8 cellular contexts compared by ENCODE assay signal in genomic region chr18:50280707-50281294, GRCh38. TPM values are rescaled to one million over a fixed set of nuclear protein-coding genes. Genes with fewer than 3 reads are reported as not detected.
DNase-seq lines count a peak whose midpoint lies in the region; ATAC-seq, FAIRE-seq and TF ChIP-seq lines count a peak whose summit lies in the region.

No MANE protein-coding gene starts in this region.

- peaks cover 27% of the 10 kb centered on the region for H3K79me2 ChIP-seq in HepG2 (ENCODE audit: insufficient read depth, low read length)

- H3K9me3 ChIP-seq in ascending aorta (no peaks in the 10 kb centered on the region), HepG2 (ENCODE audit: low read length) (no peaks in the 10 kb centered on the region), thoracic aorta (no peaks in the 10 kb centered on the region)

- peak overlapping the region; percentile 71 to 93 for H3K4me3 ChIP-seq in ascending aorta
- H3K4me3 ChIP-seq in HepG2 (replicated peaks in 1 of 3; ENCODE audit: insufficient read depth in 1 of 3, low read depth in 2 of 3, low read length in 3 of 3) = peak overlapping the region; percentile 83 to 100 (median 88)
- H3K4me3 ChIP-seq in thoracic aorta = peak overlapping the region; percentile 90

- WGBS in HepG2 (ENCODE audit: low lambda C conversion rate) = under 1% methylated on average over 16 of the region's 16 CpGs

- H3K4me3 Mint-ChIP-seq in activated CD4-positive, alpha-beta T cell treated with anti-CD3 and anti-CD28 coated beads, Interleukin-2, amount 10 ng/mL, durations not matched to agents 7 days and 5 days = peak overlapping the region; percentile 97

- no peaks in the 10 kb centered on the region for H4K20me1 ChIP-seq in HepG2 (ENCODE audit: insufficient read depth, low read length)

- no peaks in the 10 kb centered on the region for H3K27me3 Mint-ChIP-seq in activated CD4-positive, alpha-beta T cell treated with anti-CD3 and anti-CD28 coated beads, Interleukin-2, amount 10 ng/mL, durations not matched to agents 7 days and 5 days

- peak overlapping the region; percentile 91 for H3K9ac ChIP-seq in HepG2 (ENCODE audit: insufficient read depth, low read depth, low read length)

- H3K4me1 Mint-ChIP-seq in activated CD4-positive, alpha-beta T cell treated with anti-CD3 and anti-CD28 coated beads, Interleukin-2, amount 10 ng/mL, durations not matched to agents 7 days and 5 days = peaks cover 45% of the 10 kb centered on the region

- TF ChIP-seq RAD21 in HepG2 (CRISPR knock-in tag; IDR thresholded peaks at IDR 0.05) = no peak

- ATAC-seq in HepG2 (no peak), thoracic aorta (ENCODE audit: insufficient number of reproducible peaks, low FRiP score, low read depth) (no peak), GM19395 (IDR thresholded peaks at IDR 0.05; ENCODE audit: unreplicated experiment) (no peak)

- POLR2A ChIA-PET in activated CD4-positive, alpha-beta T cell treated with anti-CD3 and anti-CD28 coated beads, Interleukin-2, amount 10 ng/mL, durations not matched to agents 7 days and 5 days (lab: Charles Lee) = interaction anchor here (0.6 to 0.8 kb wide), 2 partner anchors 76 to 471 kb away, joined by 3 to 5 read pairs; no protein-coding TSS in a partner anchor
- POLR2A ChIA-PET in HepG2 (lab: Yijun Ruan, JAX) = interaction anchor here (1.0 to 1.5 kb wide), 6 partner anchors 8 to 93 kb away, joined by 4 to 15 read pairs (median 8); partner anchors contain the start of genes CFAP53 and SKA1

- no peak for TF ChIP-seq POLR2A in HepG2 (IDR thresholded peaks at IDR 0.05; ENCODE audit: insufficient read depth in 1 of 2, low read depth in 2 of 2, low read length in 2 of 2)

- no peaks in the 10 kb centered on the region for H3K9me3 Mint-ChIP-seq in activated CD4-positive, alpha-beta T cell treated with anti-CD3 and anti-CD28 coated beads, Interleukin-2, amount 10 ng/mL, durations not matched to agents 7 days and 5 days

- in situ Hi-C loops in HepG2 (cut with HindIII; ENCODE audit: extremely low pct_ligation_motif_present, low pct_unique_long_range_greater_than_20kb) = loop anchor here (10.0 kb wide), 1 partner anchor 144 kb away; no protein-coding TSS in a partner anchor

- CTCF ChIA-PET in activated CD4-positive, alpha-beta T cell treated with anti-CD3 and anti-CD28 coated beads, Interleukin-2, amount 10 ng/mL, durations not matched to agents 7 days and 5 days (lab: Charles Lee) = interaction anchor here (0.6 to 4.1 kb wide), 7 partner anchors 12 to 76 kb away, joined by 3 to 18 read pairs (median 4); partner anchors contain the start of gene CFAP53
- CTCF ChIA-PET in HepG2 (lab: Yijun Ruan, JAX; ENCODE audit: low intra/inter-chr PET ratio, low total read pairs) = no interaction called here

- H3K36me3 ChIP-seq in ascending aorta (peaks cover 38 to 53% of the 10 kb centered on the region in 2 donors), HepG2 (replicated peaks in 1 of 2; ENCODE audit: control insufficient read depth in 1 of 2, insufficient read depth in 2 of 2, low read length in 2 of 2) (peaks cover 21 to 42% of the 10 kb centered on the region in 2 experiments; a peak in 4 of 5 replicates), thoracic aorta (peaks cover 29% of the 10 kb centered on the region)

- intact Hi-C loops in ascending aorta (cut with DNase I) = loop anchor here (1.0 to 10.0 kb wide), 8 partner anchors 14 to 916 kb away; partner anchors contain the start of genes ACAA2, C18orf32, CFAP53 and ME2
- intact Hi-C loops in HepG2 (cut with micrococcal nuclease; ENCODE audit: unreplicated experiment) = loop anchor here (1.0 kb wide), 1 partner anchor 14 kb away; the partner anchor contains the start of gene CFAP53

- no peak for TF ChIP-seq EP300 in HepG2 (IDR thresholded peaks at IDR 0.05; ENCODE audit: low read depth in 2 of 2, low read length in 2 of 2)
- TF ChIP-seq EP300 in HepG2 (CRISPR knock-in tag; IDR thresholded peaks at IDR 0.05; ENCODE audit: borderline replicate concordance) = no peak

- H3K27ac ChIP-seq in ascending aorta (peak overlapping the region; percentile 92 to 97), HepG2 (ENCODE audit: extremely low read length, insufficient read depth, low read length) (peak overlapping the region; percentile 70), thoracic aorta (peak overlapping the region; percentile 77 to 90)

- peak overlapping the region; percentile 28 for H2AFZ ChIP-seq in HepG2 (ENCODE audit: low read length)

- peak overlapping the region; percentile 95 for H3K27ac Mint-ChIP-seq in activated CD4-positive, alpha-beta T cell treated with anti-CD3 and anti-CD28 coated beads, Interleukin-2, amount 10 ng/mL, durations not matched to agents 7 days and 5 days

- H3K36me3 Mint-ChIP-seq in activated CD4-positive, alpha-beta T cell treated with anti-CD3 and anti-CD28 coated beads, Interleukin-2, amount 10 ng/mL, durations not matched to agents 7 days and 5 days (ENCODE audit: low read depth) = peaks cover 61% of the 10 kb centered on the region

- FAIRE-seq in HepG2 (lab: Jason Lieb, UNC) = no peak

- H3K27me3 ChIP-seq in ascending aorta (no peaks in the 10 kb centered on the region), HepG2 (ENCODE audit: control insufficient read depth in 1 of 2, insufficient read depth in 2 of 2, low read length in 2 of 2) (no peaks in the 10 kb centered on the region; a peak in 1 of 5 replicates), thoracic aorta (replicated peaks; ENCODE audit: insufficient read depth) (no peaks in the 10 kb centered on the region)

- no TSS peak for BruUV-seq in HepG2 (replicated peaks; lab: Mats Ljungman, UMichigan)

- TF ChIP-seq CTCF in ascending aorta (IDR thresholded peaks at IDR 0.05) (no peak), HepG2 (CRISPR knock-in tag; IDR thresholded peaks at IDR 0.05) (no peak), thoracic aorta (IDR thresholded peaks at IDR 0.05) (no peak)

- no peak for DNase-seq in activated CD4-positive, alpha-beta T cell treated with anti-CD3 and anti-CD28 coated beads, Interleukin-2, amount 10 ng/mL, durations not matched to agents 7 days and 5 days
- DNase-seq in activated CD4-positive, alpha-beta T cell treated with anti-CD3 and anti-CD28 coated beads, Interleukin-2, amount 50 U/mL, for 1 hour = no peak
- no peak for DNase-seq in ascending aorta (ENCODE audit: low spot score in 2 of 2)
- DNase-seq in HepG2 (ENCODE audit: low spot score) = no peak
- no peak for DNase-seq in thoracic aorta (ENCODE audit: low spot score)
- DNase-seq in stimulated activated CD4-positive, alpha-beta T cell treated with anti-CD3 and anti-CD28 coated beads, Interleukin-12 subunit alpha, Interleukin-12 subunit beta, amount 100 ng/mL, for 4 hours = no peak
- no peak for DNase-seq in effector CD8-positive, alpha-beta T cell (lab: John Stamatoyannopoulos, UW)

- peak overlapping the region; percentile 92 for H3K4me2 ChIP-seq in HepG2 (ENCODE audit: low read depth, low read length)

- H3K4me1 ChIP-seq in ascending aorta = peaks cover 3 to 23% of the 10 kb centered on the region in 2 donors
- H3K4me1 ChIP-seq in HepG2 (ENCODE audit: insufficient read depth, low read length) = peaks cover 24% of the 10 kb centered on the region
- H3K4me1 ChIP-seq in thoracic aorta (ENCODE audit: control insufficient read depth in 1 of 2, low read depth in 2 of 2) = peaks cover 13 to 29% of the 10 kb centered on the region in 2 donors

RNA-seq across cellular contexts. Expression of gene MBD1, which starts 0.5 kb away (rescaled TPM):
- total RNA-seq in activated CD4-positive, alpha-beta T cell treated with anti-CD3 and anti-CD28 coated beads, Interleukin-2, amount 10 ng/mL, durations not matched to agents 7 days and 5 days = 10 to 100 TPM; 91.6 to 96.2 TPM
- 53.4 TPM for total RNA-seq in ascending aorta
- 15.2 and 25.5 TPM in 2 replicates for total RNA-seq in HepG2 (2016; rRNA removed; fragmentation: Illumina TruSeq; extraction: Trizol)
- 5.6 and 7.6 TPM in 2 replicates for total RNA-seq in HepG2 (2016; cell fraction: cytosol; rRNA removed; fragmentation: Illumina TruSeq; extraction: Trizol; ENCODE audit: low read depth)
- 13.1 and 25.2 TPM in 2 replicates for total RNA-seq in HepG2 (2016; cell fraction: insoluble cytoplasmic fraction; rRNA removed; fragmentation: Illumina TruSeq; extraction: Trizol)
- total RNA-seq in HepG2 (2016; cell fraction: membrane; rRNA removed; fragmentation: Illumina TruSeq; extraction: Trizol) = 13.7 and 14.8 TPM in 2 replicates
- 34.3 TPM in 2 replicates for total RNA-seq in HepG2 (2016; cell fraction: nucleus; rRNA removed; fragmentation: Illumina TruSeq; extraction: Trizol)
- 28.6 and 31.3 TPM in 2 replicates for polyA plus RNA-seq in HepG2 (2011; rRNA removed)
- 16.1 and 23.4 TPM in 2 replicates for polyA plus RNA-seq in HepG2 (2011; cell fraction: cytosol; rRNA removed)
- 145 and 153 TPM in 2 replicates for polyA plus RNA-seq in HepG2 (2011; cell fraction: nucleus; rRNA removed)
- 15.5 and 18.8 TPM in 2 replicates for polyA plus RNA-seq in HepG2 (2012)
- 4.3 and 4.6 TPM in 2 replicates for polyA plus RNA-seq in HepG2 (2016; cell fraction: cytosol; fragmentation: Illumina TruSeq; extraction: Trizol; ENCODE audit: low read depth)
- 15.4 and 19.3 TPM in 2 replicates for polyA plus RNA-seq in HepG2 (2016; cell fraction: insoluble cytoplasmic fraction; fragmentation: Illumina TruSeq; extraction: Trizol; ENCODE audit: low read depth)
- polyA plus RNA-seq in HepG2 (2016; cell fraction: membrane; fragmentation: Illumina TruSeq; extraction: Trizol; ENCODE audit: low read depth) = 8.7 and 8.9 TPM in 2 replicates
- polyA plus RNA-seq in HepG2 (2016; cell fraction: nucleus; fragmentation: Illumina TruSeq; extraction: Trizol; ENCODE audit: insufficient read depth, low read depth) = 54.5 and 56.4 TPM in 2 replicates
- polyA minus RNA-seq in HepG2 (2011; rRNA and poly(A)+ RNA removed; ENCODE audit: low replicate concordance) = 45.6 and 63.7 TPM in 2 replicates
- 12.0 and 13.2 TPM in 2 replicates for polyA minus RNA-seq in HepG2 (2011; cell fraction: cytosol; rRNA and poly(A)+ RNA removed)
- 56.3 and 64.5 TPM in 2 replicates for polyA minus RNA-seq in HepG2 (2011; cell fraction: nucleus; rRNA and poly(A)+ RNA removed)
- total RNA-seq in thoracic aorta = 100 to 1,000 TPM; 103 to 107 TPM

RNA-seq across cellular contexts. Expression of gene CXXC1, which starts 6.7 kb away (rescaled TPM):
- total RNA-seq in activated CD4-positive, alpha-beta T cell treated with anti-CD3 and anti-CD28 coated beads, Interleukin-2, amount 10 ng/mL, durations not matched to agents 7 days and 5 days = 100 to 1,000 TPM; 125 to 139 TPM
- total RNA-seq in ascending aorta = 171 TPM
- 29.8 and 32.9 TPM in 2 replicates for total RNA-seq in HepG2 (2016; rRNA removed; fragmentation: Illumina TruSeq; extraction: Trizol)
- 5.2 and 6.1 TPM in 2 replicates for total RNA-seq in HepG2 (2016; cell fraction: cytosol; rRNA removed; fragmentation: Illumina TruSeq; extraction: Trizol; ENCODE audit: low read depth)
- 27.2 and 40.8 TPM in 2 replicates for total RNA-seq in HepG2 (2016; cell fraction: insoluble cytoplasmic fraction; rRNA removed; fragmentation: Illumina TruSeq; extraction: Trizol)
- total RNA-seq in HepG2 (2016; cell fraction: membrane; rRNA removed; fragmentation: Illumina TruSeq; extraction: Trizol) = 16.4 and 17.8 TPM in 2 replicates
- 26.0 and 29.7 TPM in 2 replicates for total RNA-seq in HepG2 (2016; cell fraction: nucleus; rRNA removed; fragmentation: Illumina TruSeq; extraction: Trizol)
- polyA plus RNA-seq in HepG2 (2011; rRNA removed) = 39.0 and 39.8 TPM in 2 replicates
- 29.5 and 48.9 TPM in 2 replicates for polyA plus RNA-seq in HepG2 (2011; cell fraction: cytosol; rRNA removed)
- polyA plus RNA-seq in HepG2 (2011; cell fraction: nucleus; rRNA removed) = 324 and 455 TPM in 2 replicates
- 22.4 and 34.0 TPM in 2 replicates for polyA plus RNA-seq in HepG2 (2012)
- polyA plus RNA-seq in HepG2 (2016; cell fraction: cytosol; fragmentation: Illumina TruSeq; extraction: Trizol; ENCODE audit: low read depth) = 4.1 and 5.9 TPM in 2 replicates
- polyA plus RNA-seq in HepG2 (2016; cell fraction: insoluble cytoplasmic fraction; fragmentation: Illumina TruSeq; extraction: Trizol; ENCODE audit: low read depth) = 25.7 and 37.2 TPM in 2 replicates
- polyA plus RNA-seq in HepG2 (2016; cell fraction: membrane; fragmentation: Illumina TruSeq; extraction: Trizol; ENCODE audit: low read depth) = 14.3 and 15.5 TPM in 2 replicates
- polyA plus RNA-seq in HepG2 (2016; cell fraction: nucleus; fragmentation: Illumina TruSeq; extraction: Trizol; ENCODE audit: insufficient read depth, low read depth) = 119 and 130 TPM in 2 replicates
- 42.0 and 46.9 TPM in 2 replicates for polyA minus RNA-seq in HepG2 (2011; rRNA and poly(A)+ RNA removed; ENCODE audit: low replicate concordance)
- 8.7 and 10.1 TPM in 2 replicates for polyA minus RNA-seq in HepG2 (2011; cell fraction: cytosol; rRNA and poly(A)+ RNA removed)
- polyA minus RNA-seq in HepG2 (2011; cell fraction: nucleus; rRNA and poly(A)+ RNA removed) = 27.0 and 29.1 TPM in 2 replicates
- 10 to 100 TPM; 47.9 to 88.5 TPM for total RNA-seq in thoracic aorta

RNA-seq across cellular contexts. Expression of gene CFAP53, which starts 14.5 kb away (rescaled TPM):
- total RNA-seq in activated CD4-positive, alpha-beta T cell treated with anti-CD3 and anti-CD28 coated beads, Interleukin-2, amount 10 ng/mL, durations not matched to agents 7 days and 5 days = under 1 TPM; 0.50 to 0.56 TPM
- not detected for total RNA-seq in ascending aorta
- 0.07 TPM in 1 of 2 replicates, not detected in the other for total RNA-seq in HepG2 (2016; rRNA removed; fragmentation: Illumina TruSeq; extraction: Trizol)
- 0.09 TPM in 1 of 2 replicates, not detected in the other for total RNA-seq in HepG2 (2016; cell fraction: cytosol; rRNA removed; fragmentation: Illumina TruSeq; extraction: Trizol; ENCODE audit: low read depth)
- 0.09 and 0.13 TPM in 2 replicates for total RNA-seq in HepG2 (2016; cell fraction: insoluble cytoplasmic fraction; rRNA removed; fragmentation: Illumina TruSeq; extraction: Trizol)
- not detected in 2 replicates for total RNA-seq in HepG2 (2016; cell fraction: membrane; rRNA removed; fragmentation: Illumina TruSeq; extraction: Trizol)
- 0.28 TPM in 1 of 2 replicates, not detected in the other for total RNA-seq in HepG2 (2016; cell fraction: nucleus; rRNA removed; fragmentation: Illumina TruSeq; extraction: Trizol)
- polyA plus RNA-seq in HepG2 (2011; rRNA removed) = 0.05 TPM in 2 replicates
- polyA plus RNA-seq in HepG2 (2011; cell fraction: cytosol; rRNA removed) = 0.03 and 0.04 TPM in 2 replicates
- 0.07 TPM in 1 of 2 replicates, not detected in the other for polyA plus RNA-seq in HepG2 (2011; cell fraction: nucleus; rRNA removed)
- polyA plus RNA-seq in HepG2 (2012) = 0.07 and 0.11 TPM in 2 replicates
- polyA plus RNA-seq in HepG2 (2016; cell fraction: cytosol; fragmentation: Illumina TruSeq; extraction: Trizol; ENCODE audit: low read depth) = 0.09 and 0.11 TPM in 2 replicates
- not detected in 2 replicates for polyA plus RNA-seq in HepG2 (2016; cell fraction: insoluble cytoplasmic fraction; fragmentation: Illumina TruSeq; extraction: Trizol; ENCODE audit: low read depth)
- polyA plus RNA-seq in HepG2 (2016; cell fraction: membrane; fragmentation: Illumina TruSeq; extraction: Trizol; ENCODE audit: low read depth) = not detected in 2 replicates
- polyA plus RNA-seq in HepG2 (2016; cell fraction: nucleus; fragmentation: Illumina TruSeq; extraction: Trizol; ENCODE audit: insufficient read depth, low read depth) = not detected in 2 replicates
- polyA minus RNA-seq in HepG2 (2011; rRNA and poly(A)+ RNA removed; ENCODE audit: low replicate concordance) = 0.12 TPM in 1 of 2 replicates, not detected in the other
- not detected in 2 replicates for polyA minus RNA-seq in HepG2 (2011; cell fraction: cytosol; rRNA and poly(A)+ RNA removed)
- 0.52 TPM in 1 of 2 replicates, not detected in the other for polyA minus RNA-seq in HepG2 (2011; cell fraction: nucleus; rRNA and poly(A)+ RNA removed)
- under 1 TPM in 1 of 2 donors, not detected in 1; 0.35 TPM for total RNA-seq in thoracic aorta
